13 cellular contexts compared by ENCODE assay signal in the genomic region with DNA sequence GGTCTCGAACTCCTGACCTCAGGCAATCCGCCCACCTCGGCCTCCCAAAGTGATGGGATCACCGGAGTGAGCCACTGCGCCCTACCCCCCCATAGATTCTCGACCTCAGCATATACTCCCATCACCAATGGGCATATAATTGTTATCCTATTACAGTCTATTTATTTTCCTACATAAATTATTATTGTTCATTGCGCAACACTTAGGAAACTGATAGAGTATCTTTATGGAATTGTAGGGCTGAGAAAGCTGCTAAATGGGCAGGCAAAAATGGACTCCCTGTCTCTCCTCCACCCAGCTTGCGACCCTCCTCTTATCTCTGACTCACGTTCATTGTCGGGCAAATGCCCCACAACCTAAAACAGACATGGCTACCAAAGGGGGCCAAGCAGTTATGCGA. TPM values are rescaled to one million over a fixed set of nuclear protein-coding genes. Genes with fewer than 3 reads are reported as not detected.
DNase-seq lines count a peak whose midpoint lies in the region; ATAC-seq and TF ChIP-seq lines count a peak whose summit lies in the region.
"Had no signal": no experiment of that assay in that cellular context is flagged by ENCODE, and none has a peak within 500 bp of the region (broad histone marks: within the 10 kb centered on the region; RNA-seq: fewer than 3 reads in every experiment).

No MANE protein-coding gene starts in this region.

- CTCF ChIA-PET in WTC11 (lab: Charles Lee) = no interaction called here

- no peak overlapping the region for H3K9ac ChIP-seq in iPS-18a (ENCODE audit: low read length)
- H3K9ac ChIP-seq: BLaER1 treated with 17β-estradiol and CSF1 and Interleukin-3, amounts not matched to agents 10 nM and 100 nM had no signal

- H3K27ac ChIP-seq in left ventricle myocardium inferior (replicated peaks) (no peak overlapping the region), heart right ventricle (no peak overlapping the region), iPS-18a (ENCODE audit: low read length) (no peak overlapping the region), thoracic aorta (no peak overlapping the region)
- H3K27ac ChIP-seq: BLaER1 treated with 17β-estradiol and CSF1 and Interleukin-3, amounts not matched to agents 10 nM and 100 nM; SJSA1; transverse colon had no signal

- peaks cover 42% of the 10 kb centered on the region for H3K27me3 ChIP-seq in left ventricle myocardium inferior (ENCODE audit: low read depth)
- H3K27me3 ChIP-seq in heart right ventricle = peaks cover 0 to 45% (median 22%) of the 10 kb centered on the region in 7 donors
- peaks cover 28% of the 10 kb centered on the region for H3K27me3 ChIP-seq in iPS-18a (ENCODE audit: control insufficient read depth, insufficient read depth, low read length)
- H3K27me3 ChIP-seq in thoracic aorta (replicated peaks; ENCODE audit: insufficient read depth) = no peaks in the 10 kb centered on the region
- H3K27me3 ChIP-seq: BLaER1 treated with 17β-estradiol and CSF1 and Interleukin-3, amounts not matched to agents 10 nM and 100 nM; SJSA1 had no signal

- H3K9me3 ChIP-seq in left ventricle myocardium inferior (replicated peaks) (no peaks in the 10 kb centered on the region), heart right ventricle (no peaks in the 10 kb centered on the region), iPS-18a (ENCODE audit: control insufficient read depth, low read depth, low read length) (no peaks in the 10 kb centered on the region), thoracic aorta (no peaks in the 10 kb centered on the region)
- H3K9me3 ChIP-seq: SJSA1, transverse colon had no signal

- peaks cover 15% of the 10 kb centered on the region for H3K4me1 Mint-ChIP-seq in WTC11

- H3K4me3 Mint-ChIP-seq in WTC11 = peak overlapping the region; percentile 67

- no peak for ATAC-seq in heart right ventricle
- no peak for ATAC-seq in WTC11
- ATAC-seq in thoracic aorta (ENCODE audit: insufficient number of reproducible peaks, low FRiP score, low read depth) = no peak
- ATAC-seq in GM18858 (IDR thresholded peaks at IDR 0.05; ENCODE audit: unreplicated experiment) = no peak

- peaks cover 51% of the 10 kb centered on the region for H3K36me3 Mint-ChIP-seq in WTC11

- POLR2A ChIA-PET in WTC11 (lab: Charles Lee) = interaction anchor here (0.6 to 1.2 kb wide), 2 partner anchors 9 to 37 kb away, joined by 3 to 5 read pairs; no protein-coding TSS in a partner anchor

- H3K9me3 Mint-ChIP-seq in WTC11 = peaks cover 6% of the 10 kb centered on the region

- TF ChIP-seq CTCF in left ventricle myocardium inferior (IDR thresholded peaks at IDR 0.05; ENCODE audit: borderline replicate concordance) = no peak
- no peak for TF ChIP-seq CTCF in heart right ventricle (IDR thresholded peaks at IDR 0.05)
- no peak for TF ChIP-seq CTCF in WTC11 (IDR thresholded peaks at IDR 0.05)
- TF ChIP-seq CTCF in thoracic aorta (IDR thresholded peaks at IDR 0.05) = no peak

- intact Hi-C loops in left ventricle myocardium inferior (cut with micrococcal nuclease) = no loop called here
- intact Hi-C loops in heart right ventricle (cut with DNase I) = no loop called here

- H3K4me3 ChIP-seq in left ventricle myocardium inferior (peak overlapping the region; percentile 73), heart right ventricle (peak overlapping the region in 2 of 10 donors; percentile 64 to 72), iPS-18a (ENCODE audit: low read length) (peak overlapping the region; percentile 66), thoracic aorta (peak overlapping the region; percentile 84)
- H3K4me3 ChIP-seq: BLaER1 treated with 17β-estradiol and CSF1 and Interleukin-3, amounts not matched to agents 10 nM and 100 nM; SJSA1 had no signal

- H3K4me1 ChIP-seq in left ventricle myocardium inferior (peaks cover 20% of the 10 kb centered on the region), heart right ventricle (peaks cover 0 to 24% (median 13%) of the 10 kb centered on the region in 9 donors), iPS-18a (ENCODE audit: control insufficient read depth, low read depth, low read length) (peaks cover 3% of the 10 kb centered on the region), thoracic aorta (ENCODE audit: control insufficient read depth in 1 of 2, low read depth in 2 of 2) (peaks cover 6 to 13% of the 10 kb centered on the region in 2 donors)
- H3K4me1 ChIP-seq: SJSA1 had no signal

- peaks cover 40% of the 10 kb centered on the region for H3K27me3 Mint-ChIP-seq in WTC11 (ENCODE audit: low read depth)

- no peaks in the 10 kb centered on the region for H3K36me3 ChIP-seq in left ventricle myocardium inferior
- no peaks in the 10 kb centered on the region for H3K36me3 ChIP-seq in heart right ventricle
- H3K36me3 ChIP-seq in iPS-18a (ENCODE audit: control insufficient read depth, low read depth, low read length) = peaks cover 14% of the 10 kb centered on the region
- H3K36me3 ChIP-seq in thoracic aorta = no peaks in the 10 kb centered on the region
- H3K36me3 ChIP-seq: BLaER1 treated with 17β-estradiol and CSF1 and Interleukin-3, amounts not matched to agents 10 nM and 100 nM; SJSA1; transverse colon had no signal

- no peak overlapping the region for H3K27ac Mint-ChIP-seq in WTC11

- DNase-seq in left ventricle myocardium inferior (no peak), heart right ventricle (no peak), WTC11 (ENCODE audit: low spot score) (no peak), thoracic aorta (ENCODE audit: low spot score) (no peak), DMS153 treated with DMSO at 0.1 percent for 48 hours (lab: John Stamatoyannopoulos, UW; ENCODE audit: unreplicated experiment) (no peak), cerebellar cortex (ENCODE audit: low spot score) (no peak)
- DNase-seq: KG1, NCI-H1417 treated with DMSO at 0.1 percent for 48 hours had no signal

- 93 to 96% methylated on average over 11 of the region's 11 CpGs for WGBS in heart right ventricle, 2 donors

TF ChIP-seq in WTC11, 78 proteins besides CTCF, POLR2A, EP300 and RAD21 (continues in another document):
- no peak for TF ChIP-seq ZNF232 (CRISPR knock-in tag; IDR thresholded peaks at IDR 0.05)
- TF ChIP-seq, protein P1, sequence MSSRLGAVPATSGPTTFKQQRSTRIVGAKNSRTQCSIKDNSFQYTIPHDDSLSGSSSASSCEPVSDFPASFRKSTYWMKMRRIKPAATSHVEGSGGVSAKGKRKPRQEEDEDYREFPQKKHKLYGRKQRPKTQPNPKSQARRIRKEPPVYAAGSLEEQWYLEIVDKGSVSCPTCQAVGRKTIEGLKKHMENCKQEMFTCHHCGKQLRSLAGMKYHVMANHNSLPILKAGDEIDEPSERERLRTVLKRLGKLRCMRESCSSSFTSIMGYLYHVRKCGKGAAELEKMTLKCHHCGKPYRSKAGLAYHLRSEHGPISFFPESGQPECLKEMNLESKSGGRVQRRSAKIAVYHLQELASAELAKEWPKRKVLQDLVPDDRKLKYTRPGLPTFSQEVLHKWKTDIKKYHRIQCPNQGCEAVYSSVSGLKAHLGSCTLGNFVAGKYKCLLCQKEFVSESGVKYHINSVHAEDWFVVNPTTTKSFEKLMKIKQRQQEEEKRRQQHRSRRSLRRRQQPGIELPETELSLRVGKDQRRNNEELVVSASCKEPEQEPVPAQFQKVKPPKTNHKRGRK (CRISPR knock-in tag; IDR thresholded peaks at IDR 0.05; ENCODE audit: borderline replicate concordance) = no peak
- TF ChIP-seq, protein P2, sequence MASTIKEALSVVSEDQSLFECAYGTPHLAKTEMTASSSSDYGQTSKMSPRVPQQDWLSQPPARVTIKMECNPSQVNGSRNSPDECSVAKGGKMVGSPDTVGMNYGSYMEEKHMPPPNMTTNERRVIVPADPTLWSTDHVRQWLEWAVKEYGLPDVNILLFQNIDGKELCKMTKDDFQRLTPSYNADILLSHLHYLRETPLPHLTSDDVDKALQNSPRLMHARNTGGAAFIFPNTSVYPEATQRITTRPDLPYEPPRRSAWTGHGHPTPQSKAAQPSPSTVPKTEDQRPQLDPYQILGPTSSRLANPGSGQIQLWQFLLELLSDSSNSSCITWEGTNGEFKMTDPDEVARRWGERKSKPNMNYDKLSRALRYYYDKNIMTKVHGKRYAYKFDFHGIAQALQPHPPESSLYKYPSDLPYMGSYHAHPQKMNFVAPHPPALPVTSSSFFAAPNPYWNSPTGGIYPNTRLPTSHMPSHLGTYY (CRISPR knock-in tag; IDR thresholded peaks at IDR 0.05) = no peak
- no peak for TF ChIP-seq NR3C1 (CRISPR knock-in tag; conservative IDR thresholded peaks at IDR 0.05; ENCODE audit: low read depth)
- TF ChIP-seq ZNF263 (CRISPR knock-in tag; IDR thresholded peaks at IDR 0.05; ENCODE audit: low read depth) = no peak
- TF ChIP-seq, protein P3, sequence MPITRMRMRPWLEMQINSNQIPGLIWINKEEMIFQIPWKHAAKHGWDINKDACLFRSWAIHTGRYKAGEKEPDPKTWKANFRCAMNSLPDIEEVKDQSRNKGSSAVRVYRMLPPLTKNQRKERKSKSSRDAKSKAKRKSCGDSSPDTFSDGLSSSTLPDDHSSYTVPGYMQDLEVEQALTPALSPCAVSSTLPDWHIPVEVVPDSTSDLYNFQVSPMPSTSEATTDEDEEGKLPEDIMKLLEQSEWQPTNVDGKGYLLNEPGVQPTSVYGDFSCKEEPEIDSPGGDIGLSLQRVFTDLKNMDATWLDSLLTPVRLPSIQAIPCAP (CRISPR knock-in tag; IDR thresholded peaks at IDR 0.05) = no peak
- no peak for TF ChIP-seq NR2C2 (CRISPR knock-in tag; IDR thresholded peaks at IDR 0.05)
- TF ChIP-seq TCF7 (CRISPR knock-in tag; IDR thresholded peaks at IDR 0.05; ENCODE audit: low read depth) = no peak
- TF ChIP-seq, protein P4, sequence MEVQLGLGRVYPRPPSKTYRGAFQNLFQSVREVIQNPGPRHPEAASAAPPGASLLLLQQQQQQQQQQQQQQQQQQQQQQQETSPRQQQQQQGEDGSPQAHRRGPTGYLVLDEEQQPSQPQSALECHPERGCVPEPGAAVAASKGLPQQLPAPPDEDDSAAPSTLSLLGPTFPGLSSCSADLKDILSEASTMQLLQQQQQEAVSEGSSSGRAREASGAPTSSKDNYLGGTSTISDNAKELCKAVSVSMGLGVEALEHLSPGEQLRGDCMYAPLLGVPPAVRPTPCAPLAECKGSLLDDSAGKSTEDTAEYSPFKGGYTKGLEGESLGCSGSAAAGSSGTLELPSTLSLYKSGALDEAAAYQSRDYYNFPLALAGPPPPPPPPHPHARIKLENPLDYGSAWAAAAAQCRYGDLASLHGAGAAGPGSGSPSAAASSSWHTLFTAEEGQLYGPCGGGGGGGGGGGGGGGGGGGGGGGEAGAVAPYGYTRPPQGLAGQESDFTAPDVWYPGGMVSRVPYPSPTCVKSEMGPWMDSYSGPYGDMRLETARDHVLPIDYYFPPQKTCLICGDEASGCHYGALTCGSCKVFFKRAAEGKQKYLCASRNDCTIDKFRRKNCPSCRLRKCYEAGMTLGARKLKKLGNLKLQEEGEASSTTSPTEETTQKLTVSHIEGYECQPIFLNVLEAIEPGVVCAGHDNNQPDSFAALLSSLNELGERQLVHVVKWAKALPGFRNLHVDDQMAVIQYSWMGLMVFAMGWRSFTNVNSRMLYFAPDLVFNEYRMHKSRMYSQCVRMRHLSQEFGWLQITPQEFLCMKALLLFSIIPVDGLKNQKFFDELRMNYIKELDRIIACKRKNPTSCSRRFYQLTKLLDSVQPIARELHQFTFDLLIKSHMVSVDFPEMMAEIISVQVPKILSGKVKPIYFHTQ (CRISPR knock-in tag; IDR thresholded peaks at IDR 0.05) = no peak

RNA-seq across cellular contexts. Expression of a gene that starts 1.0 kb away (rescaled TPM):
- 3.9 TPM for total RNA-seq in left ventricle myocardium inferior
- 10 to 100 TPM in 1 of 10 donors, 1 to 10 TPM in 9; 1.5 to 10.2 (median 4.1) TPM for total RNA-seq in heart right ventricle
- 1 to 10 TPM; 1.3 to 2.6 TPM for polyA plus RNA-seq in heart right ventricle
- total RNA-seq in WTC11 (2021) = 14.6 to 27.8 TPM (median 24.0 TPM) in 3 replicates
- total RNA-seq in thoracic aorta = not detected
- total RNA-seq: SJSA1 had no signal
